Comparison of ENCODE assay signal across 18 cellular contexts in genomic region chr2:214569419-214570035, GRCh38.
"Had no signal": no experiment of that assay in that cellular context is flagged by ENCODE, and none has a peak within 500 bp of the region (broad histone marks: within the 10 kb centered on the region; RNA-seq: fewer than 3 reads in every experiment).

No MANE protein-coding gene starts in this region.

- FAIRE-seq: endometrium had no signal

- H3K9me3 ChIP-seq: body of pancreas, lower lobe of right lung, suprapubic skin, transverse colon had no signal

- H3K36me3 ChIP-seq: heart right ventricle, lower lobe of right lung, suprapubic skin, transverse colon had no signal

- H3K27me3 ChIP-seq: body of pancreas, heart right ventricle, suprapubic skin, transverse colon had no signal

- DNase-seq: activated CD4-positive, alpha-beta T cell treated with anti-CD3 and anti-CD28 coated beads, Interleukin-2, amount 50 U/mL, for 1 hour; activated CD4-positive, CD25-positive, alpha-beta regulatory T cell treated with anti-CD3 and anti-CD28 coated beads, Interleukin-2, amount 50 U/mL, for 72 hours; activated CD8-positive, alpha-beta memory T cell treated with anti-CD3 and anti-CD28 coated beads, Interleukin-2, amount 50 U/mL, for 4 hours; activated naive CD4-positive, alpha-beta T cell treated with anti-CD3 and anti-CD28 coated beads for 36 hours; activated T-cell treated with anti-CD3 and anti-CD28 coated beads, Interleukin-2, amount 50 U/mL, for 4 hours; body of pancreas; cortex of kidney; heart right ventricle; immature natural killer cell; lower lobe of right lung; occipital lobe; posterior cingulate gyrus; stimulated activated naive CD8-positive, alpha-beta T cell treated with anti-CD3 and anti-CD28 coated beads, Interleukin-15, amount 100 ng/mL, for 72 hours; T-helper 2 cell; transverse colon had no signal

- H3K4me1 ChIP-seq: body of pancreas, heart right ventricle, lower lobe of right lung, suprapubic skin had no signal

- ATAC-seq: activated T-cell treated with anti-CD3 and anti-CD28 coated beads, Interleukin-2, amount 50 U/mL, for 4 hours; body of pancreas; heart right ventricle; lower lobe of right lung; stimulated activated naive CD8-positive, alpha-beta T cell treated with anti-CD3 and anti-CD28 coated beads, Interleukin-15, amount 100 ng/mL, for 72 hours had no signal

- H3K27ac ChIP-seq: body of pancreas, heart right ventricle, lower lobe of right lung, suprapubic skin, transverse colon, VCaP had no signal

- H3K4me3 ChIP-seq: body of pancreas, heart right ventricle, lower lobe of right lung, suprapubic skin, transverse colon had no signal
